1 cellular context compared by ENCODE assay signal in genomic region chr3:98172621-98173020, GRCh38.
TF ChIP-seq lines count a peak whose summit lies in the region.

No MANE protein-coding gene starts in this region.

TF ChIP-seq in K562, 482 proteins besides CTCF, POLR2A, EP300 and RAD21 (continued from another document):
- no peak for TF ChIP-seq BRF1 (IDR thresholded peaks at IDR 0.05; ENCODE audit: borderline replicate concordance, extremely low read depth, insufficient read length)
